8 cellular contexts compared by ENCODE assay signal in the genomic region with DNA sequence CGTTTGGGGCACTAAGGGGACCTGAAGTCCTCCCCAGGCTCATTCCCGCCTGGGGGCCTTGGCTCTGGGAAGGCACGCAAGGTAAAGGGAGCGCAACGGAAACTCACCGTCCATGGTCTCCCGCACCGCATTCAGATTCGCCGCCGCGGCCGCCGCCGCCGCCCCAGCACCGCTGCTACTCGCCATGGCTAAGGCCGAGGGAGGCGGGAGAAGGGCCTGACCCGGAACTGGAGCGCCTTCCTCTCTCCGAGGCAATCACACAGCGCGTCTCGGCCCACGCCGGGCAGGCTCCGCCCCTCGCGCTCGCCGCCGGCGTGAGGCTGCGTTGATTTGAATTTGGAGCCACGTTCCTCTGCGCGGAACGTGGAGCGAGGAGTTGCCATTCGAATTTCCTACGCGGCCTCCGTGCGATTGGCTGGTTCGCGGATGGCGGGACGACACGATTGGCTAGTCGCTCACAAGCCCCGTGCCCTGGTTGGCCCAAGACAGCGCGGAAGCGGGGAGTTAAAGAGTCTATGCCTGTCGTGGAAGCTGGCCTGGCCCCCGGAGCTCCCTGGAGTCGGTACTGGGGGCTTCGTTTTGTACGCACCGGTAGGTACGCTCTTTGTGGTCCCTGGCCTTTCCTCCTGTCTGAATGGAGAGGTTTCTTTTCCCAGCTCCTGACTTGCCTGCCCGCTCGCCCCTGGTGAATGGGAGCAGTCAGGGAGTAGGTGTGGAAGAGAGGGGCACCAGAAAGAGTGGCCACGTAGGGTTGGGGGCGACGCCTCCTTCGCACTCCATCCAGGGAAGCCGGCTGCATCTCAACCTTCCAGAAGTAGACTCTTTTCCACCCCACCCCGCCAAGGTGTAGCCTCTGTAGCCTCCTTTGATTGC. TPM values are rescaled to one million over a fixed set of nuclear protein-coding genes. Genes with fewer than 3 reads are reported as not detected.
DNase-seq lines count a peak whose midpoint lies in the region; ATAC-seq, FAIRE-seq and TF ChIP-seq lines count a peak whose summit lies in the region.

A gene (plus strand): TSS at position 507 of the 873 bp plus-strand sequence. CDS start 1,018 bp downstream, outside the sequence.
A gene with protein sequence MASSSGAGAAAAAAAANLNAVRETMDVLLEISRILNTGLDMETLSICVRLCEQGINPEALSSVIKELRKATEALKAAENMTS (minus strand): TSS at position 213 of the 873 bp plus-strand sequence. CDS start 27 bp downstream, at position 186.

- no peaks in the 10 kb centered on the region for H3K9me3 ChIP-seq in small intestine (ENCODE audit: control insufficient read depth, low read depth)

- H3K4me3 ChIP-seq in cardiac fibroblast (replicated peaks in 1 of 2; ENCODE audit: low read depth in 2 of 2, low read length in 2 of 2) (peak within 1 kb of the TSS; percentile 98 to 100), small intestine (ENCODE audit: low read depth in 1 of 2, low read length in 2 of 2) (peak within 1 kb of the TSS; percentile 82 to 88)

- H3K4me3 Mint-ChIP-seq in WTC11: peak within 1 kb of the TSS; percentile 91

- CTCF ChIA-PET in WTC11 (lab: Charles Lee): no interaction called here

- H3K36me3 Mint-ChIP-seq in WTC11: peaks cover 16% of the 10 kb centered on the region

- H3K27ac ChIP-seq in small intestine (ENCODE audit: low read depth in 1 of 2, low read length in 1 of 2): peak within 1 kb of the TSS; percentile 64 to 85

- H3K27me3 ChIP-seq in small intestine (ENCODE audit: control insufficient read depth in 2 of 2, insufficient read depth in 2 of 2, low read length in 2 of 2): no peaks in the 10 kb centered on the region

- POLR2A ChIA-PET in WTC11 (lab: Charles Lee): interaction anchor here (0.6 kb wide), 1 partner anchor 1616 kb away, joined by 3 read pairs; no protein-coding TSS in a partner anchor

- peaks cover 3 to 5% of the 10 kb centered on the region in 2 donors for H3K4me1 ChIP-seq in small intestine (ENCODE audit: control insufficient read depth in 2 of 2, insufficient read depth in 1 of 2, low read depth in 1 of 2, low read length in 1 of 2)

- H3K9me3 Mint-ChIP-seq in WTC11: no peaks in the 10 kb centered on the region

- peaks cover 32% of the 10 kb centered on the region for H3K4me1 Mint-ChIP-seq in WTC11

- ATAC-seq in GM19025 (IDR thresholded peaks at IDR 0.05; ENCODE audit: low read depth, unreplicated experiment): peak; percentile 96
- ATAC-seq in HG03280 (IDR thresholded peaks at IDR 0.05; ENCODE audit: unreplicated experiment): peak; percentile 95
- ATAC-seq in WTC11: peak; percentile 93

- DNase-seq in AG09319 (ENCODE audit: extremely low read depth, low read depth) (peak; percentile 93), NCI-H345 (lab: John Stamatoyannopoulos, UW) (peak; percentile 97), WTC11 (ENCODE audit: low spot score) (peak; percentile 89), cardiac fibroblast (ENCODE audit: low read depth in 2 of 2) (peak; percentile 98), iPS-NIHi11 (ENCODE audit: low spot score) (peak; percentile 95), small intestine (peak; percentile 99)

- H3K27me3 Mint-ChIP-seq in WTC11 (ENCODE audit: low read depth): no peaks in the 10 kb centered on the region

- no peak for TF ChIP-seq CTCF in AG09319 (IDR thresholded peaks at IDR 0.05; ENCODE audit: low read depth, low read length)
- no peak for TF ChIP-seq CTCF in WTC11 (IDR thresholded peaks at IDR 0.05)
- TF ChIP-seq CTCF in cardiac fibroblast (IDR thresholded peaks at IDR 0.05; ENCODE audit: low read depth, low read length): no peak

- no peaks in the 10 kb centered on the region for H3K36me3 ChIP-seq in small intestine (ENCODE audit: control insufficient read depth in 2 of 2, insufficient read depth in 2 of 2, low read length in 2 of 2)

- peak within 1 kb of the TSS; percentile 78; the same call in 1 of the 2 replicates for H3K27ac Mint-ChIP-seq in WTC11

- peak; percentile 51 for FAIRE-seq in small intestine (lab: Jason Lieb, UNC)

- 0% methylated on average over 70 to 71 of the region's 71 CpGs for WGBS in small intestine, 3 donors

TF ChIP-seq in WTC11, 78 proteins besides CTCF, POLR2A, EP300 and RAD21 (continues in another document):
- TF ChIP-seq ZNF232 (CRISPR knock-in tag; IDR thresholded peaks at IDR 0.05): peak; percentile 96
- TF ChIP-seq, protein P1, sequence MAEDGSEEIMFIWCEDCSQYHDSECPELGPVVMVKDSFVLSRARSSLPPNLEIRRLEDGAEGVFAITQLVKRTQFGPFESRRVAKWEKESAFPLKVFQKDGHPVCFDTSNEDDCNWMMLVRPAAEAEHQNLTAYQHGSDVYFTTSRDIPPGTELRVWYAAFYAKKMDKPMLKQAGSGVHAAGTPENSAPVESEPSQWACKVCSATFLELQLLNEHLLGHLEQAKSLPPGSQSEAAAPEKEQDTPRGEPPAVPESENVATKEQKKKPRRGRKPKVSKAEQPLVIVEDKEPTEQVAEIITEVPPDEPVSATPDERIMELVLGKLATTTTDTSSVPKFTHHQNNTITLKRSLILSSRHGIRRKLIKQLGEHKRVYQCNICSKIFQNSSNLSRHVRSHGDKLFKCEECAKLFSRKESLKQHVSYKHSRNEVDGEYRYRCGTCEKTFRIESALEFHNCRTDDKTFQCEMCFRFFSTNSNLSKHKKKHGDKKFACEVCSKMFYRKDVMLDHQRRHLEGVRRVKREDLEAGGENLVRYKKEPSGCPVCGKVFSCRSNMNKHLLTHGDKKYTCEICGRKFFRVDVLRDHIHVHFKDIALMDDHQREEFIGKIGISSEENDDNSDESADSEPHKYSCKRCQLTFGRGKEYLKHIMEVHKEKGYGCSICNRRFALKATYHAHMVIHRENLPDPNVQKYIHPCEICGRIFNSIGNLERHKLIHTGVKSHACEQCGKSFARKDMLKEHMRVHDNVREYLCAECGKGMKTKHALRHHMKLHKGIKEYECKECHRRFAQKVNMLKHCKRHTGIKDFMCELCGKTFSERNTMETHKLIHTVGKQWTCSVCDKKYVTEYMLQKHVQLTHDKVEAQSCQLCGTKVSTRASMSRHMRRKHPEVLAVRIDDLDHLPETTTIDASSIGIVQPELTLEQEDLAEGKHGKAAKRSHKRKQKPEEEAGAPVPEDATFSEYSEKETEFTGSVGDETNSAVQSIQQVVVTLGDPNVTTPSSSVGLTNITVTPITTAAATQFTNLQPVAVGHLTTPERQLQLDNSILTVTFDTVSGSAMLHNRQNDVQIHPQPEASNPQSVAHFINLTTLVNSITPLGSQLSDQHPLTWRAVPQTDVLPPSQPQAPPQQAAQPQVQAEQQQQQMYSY (CRISPR knock-in tag; IDR thresholded peaks at IDR 0.05): no peak
- TF ChIP-seq, protein P2, sequence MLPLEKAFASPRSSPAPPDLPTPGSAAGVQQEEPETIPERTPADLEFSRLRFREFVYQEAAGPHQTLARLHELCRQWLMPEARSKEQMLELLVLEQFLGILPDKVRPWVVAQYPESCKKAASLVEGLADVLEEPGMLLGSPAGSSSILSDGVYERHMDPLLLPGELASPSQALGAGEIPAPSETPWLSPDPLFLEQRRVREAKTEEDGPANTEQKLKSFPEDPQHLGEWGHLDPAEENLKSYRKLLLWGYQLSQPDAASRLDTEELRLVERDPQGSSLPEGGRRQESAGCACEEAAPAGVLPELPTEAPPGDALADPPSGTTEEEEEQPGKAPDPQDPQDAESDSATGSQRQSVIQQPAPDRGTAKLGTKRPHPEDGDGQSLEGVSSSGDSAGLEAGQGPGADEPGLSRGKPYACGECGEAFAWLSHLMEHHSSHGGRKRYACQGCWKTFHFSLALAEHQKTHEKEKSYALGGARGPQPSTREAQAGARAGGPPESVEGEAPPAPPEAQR (CRISPR knock-in tag; IDR thresholded peaks at IDR 0.05): no peak
- TF ChIP-seq FOXJ3 (CRISPR knock-in tag; IDR thresholded peaks at IDR 0.05; ENCODE audit: borderline replicate concordance): no peak
- TF ChIP-seq, protein P3, sequence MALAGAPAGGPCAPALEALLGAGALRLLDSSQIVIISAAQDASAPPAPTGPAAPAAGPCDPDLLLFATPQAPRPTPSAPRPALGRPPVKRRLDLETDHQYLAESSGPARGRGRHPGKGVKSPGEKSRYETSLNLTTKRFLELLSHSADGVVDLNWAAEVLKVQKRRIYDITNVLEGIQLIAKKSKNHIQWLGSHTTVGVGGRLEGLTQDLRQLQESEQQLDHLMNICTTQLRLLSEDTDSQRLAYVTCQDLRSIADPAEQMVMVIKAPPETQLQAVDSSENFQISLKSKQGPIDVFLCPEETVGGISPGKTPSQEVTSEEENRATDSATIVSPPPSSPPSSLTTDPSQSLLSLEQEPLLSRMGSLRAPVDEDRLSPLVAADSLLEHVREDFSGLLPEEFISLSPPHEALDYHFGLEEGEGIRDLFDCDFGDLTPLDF (CRISPR knock-in tag; IDR thresholded peaks at IDR 0.05): peak; percentile 84
- TF ChIP-seq, protein P4, sequence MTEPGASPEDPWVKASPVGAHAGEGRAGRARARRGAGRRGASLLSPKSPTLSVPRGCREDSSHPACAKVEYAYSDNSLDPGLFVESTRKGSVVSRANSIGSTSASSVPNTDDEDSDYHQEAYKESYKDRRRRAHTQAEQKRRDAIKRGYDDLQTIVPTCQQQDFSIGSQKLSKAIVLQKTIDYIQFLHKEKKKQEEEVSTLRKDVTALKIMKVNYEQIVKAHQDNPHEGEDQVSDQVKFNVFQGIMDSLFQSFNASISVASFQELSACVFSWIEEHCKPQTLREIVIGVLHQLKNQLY (CRISPR knock-in tag; IDR thresholded peaks at IDR 0.05): no peak
- peak; percentile 65 for TF ChIP-seq SP1 (CRISPR knock-in tag; conservative IDR thresholded peaks at IDR 0.05)
- TF ChIP-seq, protein P5, sequence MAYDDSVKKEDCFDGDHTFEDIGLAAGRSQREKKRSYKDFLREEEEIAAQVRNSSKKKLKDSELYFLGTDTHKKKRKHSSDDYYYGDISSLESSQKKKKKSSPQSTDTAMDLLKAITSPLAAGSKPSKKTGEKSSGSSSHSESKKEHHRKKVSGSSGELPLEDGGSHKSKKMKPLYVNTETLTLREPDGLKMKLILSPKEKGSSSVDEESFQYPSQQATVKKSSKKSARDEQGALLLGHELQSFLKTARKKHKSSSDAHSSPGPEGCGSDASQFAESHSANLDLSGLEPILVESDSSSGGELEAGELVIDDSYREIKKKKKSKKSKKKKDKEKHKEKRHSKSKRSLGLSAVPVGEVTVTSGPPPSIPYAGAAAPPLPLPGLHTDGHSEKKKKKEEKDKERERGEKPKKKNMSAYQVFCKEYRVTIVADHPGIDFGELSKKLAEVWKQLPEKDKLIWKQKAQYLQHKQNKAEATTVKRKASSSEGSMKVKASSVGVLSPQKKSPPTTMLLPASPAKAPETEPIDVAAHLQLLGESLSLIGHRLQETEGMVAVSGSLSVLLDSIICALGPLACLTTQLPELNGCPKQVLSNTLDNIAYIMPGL (CRISPR knock-in tag; IDR thresholded peaks at IDR 0.05): peak; percentile 58; the same call in 1 of the 2 replicates
- TF ChIP-seq ZNF396 (CRISPR knock-in tag; IDR thresholded peaks at IDR 0.05; ENCODE audit: borderline replicate concordance): no peak
- TF ChIP-seq ZNF317 (CRISPR knock-in tag; IDR thresholded peaks at IDR 0.05; ENCODE audit: borderline replicate concordance, low read depth): peak; percentile 58; the same call in 1 of the 2 replicates
- no peak for TF ChIP-seq GRHL2 (CRISPR knock-in tag; IDR thresholded peaks at IDR 0.05; ENCODE audit: insufficient replicate concordance, severe bottlenecking)

RNA-seq across cellular contexts. Expression of the first gene that starts in this region (rescaled TPM):
- 12.3 to 14.5 TPM (median 12.9 TPM) in 3 replicates for total RNA-seq in WTC11 (2021)
- polyA plus RNA-seq in small intestine: 1 to 10 TPM; 3.8 to 9.7 (median 4.0) TPM

RNA-seq across cellular contexts. Expression of the second gene that starts in this region (rescaled TPM):
- 22.8 to 23.5 TPM (median 23.2 TPM) in 3 replicates for total RNA-seq in WTC11 (2021)
- polyA plus RNA-seq in small intestine: 10 to 100 TPM in 1 of 3 donors, 1 to 10 TPM in 2; 4.7 to 17.3 (median 5.7) TPM

Comparison
In these comparisons a context has a peak if more than half of its experiments do, and no peak if none do; other contexts are left out.
1. Peak in every context shown above with its lines: DNase-seq, ATAC-seq, H3K4me3 ChIP-seq and H3K27ac ChIP-seq.